Comparison of ENCODE assay signal across 10 cellular contexts in genomic region chr6:63527658-63528514, GRCh38. TPM values are rescaled to one million over a fixed set of nuclear protein-coding genes. Genes with fewer than 3 reads are reported as not detected.
A peak's percentile ranks its signal among the peaks of the same experiment; 100 is the strongest.
DNase-seq lines count a peak whose midpoint lies in the region; ATAC-seq and TF ChIP-seq lines count a peak whose summit lies in the region.
"Had no signal": no experiment of that assay in that cellular context is flagged by ENCODE, and none has a peak within 500 bp of the region (broad histone marks: within the 10 kb centered on the region; RNA-seq: fewer than 3 reads in every experiment).

No MANE protein-coding gene starts in this region.

- H3K4me1 ChIP-seq in smooth muscle cell (ENCODE audit: low read depth): peaks cover 7% of the 10 kb centered on the region
- H3K4me1 ChIP-seq: BLaER1 treated with 17β-estradiol and CSF1 and Interleukin-3, amounts not matched to agents 10 nM and 100 nM had no signal

- TF ChIP-seq CTCF in smooth muscle cell (IDR thresholded peaks at IDR 0.05; ENCODE audit: borderline replicate concordance, insufficient read depth, poor library complexity, severe bottlenecking): no peak

- H3K4me2 ChIP-seq in smooth muscle cell: peak overlapping the region; percentile 67
- H3K4me2 ChIP-seq: BLaER1 treated with 17β-estradiol and CSF1 and Interleukin-3, amounts not matched to agents 10 nM and 100 nM had no signal

- H3K36me3 ChIP-seq in smooth muscle cell (ENCODE audit: low read depth): no peaks in the 10 kb centered on the region
- H3K36me3 ChIP-seq: BLaER1 treated with 17β-estradiol and CSF1 and Interleukin-3, amounts not matched to agents 10 nM and 100 nM had no signal

- no peaks in the 10 kb centered on the region for H3K27me3 Mint-ChIP-seq in T-helper 1 cell treated with Interleukin-12 subunit alpha and Interleukin-12 subunit beta and Interleukin-4 antibody, amounts not matched to agents 30 μg/mL and 1 μg/mL, for 36 hours (ENCODE audit: low read depth)
- H3K27me3 Mint-ChIP-seq: natural killer cell treated with Interleukin-12 subunit alpha and Interleukin-12 subunit beta and Interleukin-15 and Interleukin-18, amount 100 ng/mL, for 72 hours had no signal

- no peak overlapping the region for H3K4me3 ChIP-seq in smooth muscle cell
- H3K4me3 ChIP-seq: BLaER1 treated with 17β-estradiol and CSF1 and Interleukin-3, amounts not matched to agents 10 nM and 100 nM had no signal

- peak overlapping the region; percentile 82 for H3K9ac ChIP-seq in smooth muscle cell (ENCODE audit: low read depth)
- H3K9ac ChIP-seq: BLaER1 treated with 17β-estradiol and CSF1 and Interleukin-3, amounts not matched to agents 10 nM and 100 nM had no signal

- peak overlapping the region; percentile 98 for H3K27ac ChIP-seq in smooth muscle cell (ENCODE audit: low read depth)
- H3K27ac ChIP-seq: BLaER1 treated with 17β-estradiol and CSF1 and Interleukin-3, amounts not matched to agents 10 nM and 100 nM had no signal

- H2AFZ ChIP-seq in smooth muscle cell (ENCODE audit: low read depth): no peak overlapping the region

- no peaks in the 10 kb centered on the region for H3K9me3 ChIP-seq in smooth muscle cell (replicated peaks; ENCODE audit: low read depth)
- H3K9me3 ChIP-seq: BLaER1 treated with 17β-estradiol and CSF1 and Interleukin-3, amounts not matched to agents 10 nM and 100 nM had no signal

- peaks cover 10% of the 10 kb centered on the region for H3F3A ChIP-seq in smooth muscle cell (ENCODE audit: low read depth)

- H3K79me2 ChIP-seq in smooth muscle cell (ENCODE audit: low read depth): no peaks in the 10 kb centered on the region

- 48% methylated on average over 6 of the region's 6 CpGs for WGBS in smooth muscle cell (ENCODE audit: low lambda C conversion rate)

- ATAC-seq in HG03354 (IDR thresholded peaks at IDR 0.05; ENCODE audit: poor library complexity, severe bottlenecking, unreplicated experiment): no peak

- no peaks in the 10 kb centered on the region for H3K36me3 Mint-ChIP-seq in T-helper 1 cell treated with Interleukin-12 subunit alpha and Interleukin-12 subunit beta and Interleukin-4 antibody, amounts not matched to agents 30 μg/mL and 1 μg/mL, for 36 hours (ENCODE audit: low read depth)
- H3K36me3 Mint-ChIP-seq: natural killer cell treated with Interleukin-12 subunit alpha and Interleukin-12 subunit beta and Interleukin-15 and Interleukin-18, amount 100 ng/mL, for 72 hours had no signal

- H4K20me1 ChIP-seq in smooth muscle cell (ENCODE audit: low read depth): no peaks in the 10 kb centered on the region
- H4K20me1 ChIP-seq: BLaER1 treated with 17β-estradiol and CSF1 and Interleukin-3, amounts not matched to agents 10 nM and 100 nM had no signal

- H3K27ac Mint-ChIP-seq in T-helper 1 cell treated with Interleukin-12 subunit alpha and Interleukin-12 subunit beta and Interleukin-4 antibody, amounts not matched to agents 30 μg/mL and 1 μg/mL, for 36 hours: peak overlapping the region; percentile 68
- H3K27ac Mint-ChIP-seq: natural killer cell treated with Interleukin-12 subunit alpha and Interleukin-12 subunit beta and Interleukin-15 and Interleukin-18, amount 100 ng/mL, for 72 hours had no signal

- H3K4me1 Mint-ChIP-seq in T-helper 1 cell treated with Interleukin-12 subunit alpha and Interleukin-12 subunit beta and Interleukin-4 antibody, amounts not matched to agents 30 μg/mL and 1 μg/mL, for 36 hours (ENCODE audit: low read depth): peaks cover 25% of the 10 kb centered on the region

- H3K9me3 Mint-ChIP-seq in T-helper 1 cell treated with Interleukin-12 subunit alpha and Interleukin-12 subunit beta and Interleukin-4 antibody, amounts not matched to agents 30 μg/mL and 1 μg/mL, for 36 hours: no peaks in the 10 kb centered on the region
- H3K9me3 Mint-ChIP-seq: natural killer cell treated with Interleukin-12 subunit alpha and Interleukin-12 subunit beta and Interleukin-15 and Interleukin-18, amount 100 ng/mL, for 72 hours had no signal

- H3K27me3 ChIP-seq in smooth muscle cell (ENCODE audit: low read depth): no peaks in the 10 kb centered on the region
- H3K27me3 ChIP-seq: BLaER1 treated with 17β-estradiol and CSF1 and Interleukin-3, amounts not matched to agents 10 nM and 100 nM had no signal

- H3K4me3 Mint-ChIP-seq in T-helper 1 cell treated with Interleukin-12 subunit alpha and Interleukin-12 subunit beta and Interleukin-4 antibody, amounts not matched to agents 30 μg/mL and 1 μg/mL, for 36 hours: no peak overlapping the region
- H3K4me3 Mint-ChIP-seq: natural killer cell treated with Interleukin-12 subunit alpha and Interleukin-12 subunit beta and Interleukin-15 and Interleukin-18, amount 100 ng/mL, for 72 hours had no signal

- no peak for DNase-seq in T-helper 1 cell
- DNase-seq in OCI-M1 (lab: John Stamatoyannopoulos, UW): peak; percentile 20
- peak; percentile 94 for DNase-seq in fibroblast of peridontal ligament (ENCODE audit: extremely low read depth)
- DNase-seq in smooth muscle cell (lab: John Stamatoyannopoulos, UW; ENCODE audit: unreplicated experiment): no peak
- no peak for DNase-seq in HuH-7 (ENCODE audit: low spot score)
- DNase-seq in activated T-cell treated with anti-CD3 and anti-CD28 coated beads, Interleukin-2, amount 50 U/mL, for 1 hour: no peak

RNA-seq across cellular contexts. Expression of gene PTP4A1, which starts 44.4 kb away (rescaled TPM):
- 50.3 and 98.8 TPM in 2 replicates for total RNA-seq in smooth muscle cell
- polyA plus RNA-seq in smooth muscle cell: 147 and 155 TPM in 2 replicates

Comparison
In these comparisons a context has a peak if more than half of its experiments do, and no peak if none do; other contexts are left out.
1. DNase-seq: peak in OCI-M1 (single experiment) and fibroblast of peridontal ligament (single experiment); none in T-helper 1 cell (0 of 5), smooth muscle cell (single experiment), HuH-7 (single experiment) and activated T-cell treated with anti-CD3 and anti-CD28 coated beads, Interleukin-2, amount 50 U/mL, for 1 hour (single experiment).